13 cellular contexts compared by ENCODE assay signal in the genomic region with DNA sequence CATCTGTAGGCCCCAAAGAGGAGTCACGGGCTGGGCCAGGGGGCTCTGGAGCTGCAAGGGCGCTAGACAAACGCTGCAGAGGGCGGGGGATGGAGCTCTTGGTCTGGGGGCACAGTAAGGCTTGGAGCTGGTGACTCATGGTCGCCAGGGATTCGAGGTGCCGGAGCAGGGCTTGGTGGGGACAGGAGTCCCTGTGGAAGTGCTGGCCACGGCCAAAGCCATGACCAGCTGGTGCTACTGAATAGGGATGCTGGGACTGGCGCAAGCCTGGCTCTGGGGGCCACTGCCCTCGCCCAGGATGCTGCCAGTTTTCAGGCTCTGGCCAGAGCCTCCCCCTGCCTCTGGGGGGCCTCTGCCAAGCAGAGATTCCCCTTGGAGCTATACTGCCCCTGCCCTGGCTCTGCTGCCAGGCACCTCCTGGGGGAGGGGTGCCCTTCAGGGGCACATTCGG. TPM values are rescaled to one million over a fixed set of nuclear protein-coding genes. Genes with fewer than 3 reads are reported as not detected.
"Had no signal": no experiment of that assay in that cellular context is flagged by ENCODE, and none has a peak within 500 bp of the region (broad histone marks: within the 10 kb centered on the region; RNA-seq: fewer than 3 reads in every experiment).

No MANE protein-coding gene starts in this region.

- H3K9me3 ChIP-seq: breast epithelium, heart right ventricle, neutrophil, SJSA1, transverse colon had no signal

- H3K27ac ChIP-seq: breast epithelium, heart right ventricle, SJSA1, transverse colon had no signal

- H3K36me3 ChIP-seq: breast epithelium, heart right ventricle, neutrophil, transverse colon had no signal

- H3K4me3 ChIP-seq: breast epithelium, heart right ventricle, SJSA1, transverse colon had no signal

- DNase-seq: activated CD8-positive, alpha-beta T cell treated with anti-CD3 and anti-CD28 coated beads for 36 hours; amygdala; heart right ventricle; left ventricle myocardium superior; stimulated activated CD4-positive, alpha-beta T cell treated with anti-CD3 and anti-CD28 coated beads, Interleukin-1b, Interleukin-23, amount 100 ng/mL, for 48 hours; stimulated activated naive B cell treated with anti-CD40 and anti-IgM and Interleukin-4, amounts not matched to agents 10 μg/mL and 1 μg/mL and 100 μg/mL, for 72 hours; SW 1271; transverse colon had no signal

- ATAC-seq: activated CD8-positive, alpha-beta T cell treated with anti-CD3 and anti-CD28 coated beads for 36 hours; heart right ventricle; left ventricle myocardium superior; right cardiac atrium; stimulated activated naive B cell treated with anti-CD40 and anti-IgM and Interleukin-4, amounts not matched to agents 10 μg/mL and 1 μg/mL and 100 μg/mL, for 72 hours had no signal

- H3K27me3 ChIP-seq: breast epithelium, SJSA1, transverse colon had no signal

RNA-seq across cellular contexts. Expression of gene SPOCD1, which starts 25.2 kb away (rescaled TPM):
- total RNA-seq: activated CD8-positive, alpha-beta T cell treated with anti-CD3 and anti-CD28 coated beads for 36 hours; activated T-helper 1 cell treated with anti-CD3 and anti-CD28 coated beads, Interleukin-12 subunit alpha, Interleukin-12 subunit beta, Interleukin-2, Interleukin-4 antibody, amounts not matched to agents 30 ng/mL and 10 ng/mL and 1 ng/mL, durations not matched to agents 14 hours and 24 hours and 36 hours; left ventricle myocardium superior had no signal
